ENCODE assay signal across 8 cellular contexts in genomic region chr1:224929335-224930237, GRCh38. TPM values are rescaled to one million over a fixed set of nuclear protein-coding genes. Genes with fewer than 3 reads are reported as not detected.
A peak's percentile ranks its signal among the peaks of the same experiment; 100 is the strongest.
DNase-seq lines count a peak whose midpoint lies in the region; ATAC-seq and TF ChIP-seq lines count a peak whose summit lies in the region.

Gene DNAH14, plus strand, starts transcription at chr1:224929675. Its CDS starts 23,028 bp downstream, at chr1:224952703.

- peak within 1 kb of the TSS; percentile 67 for H2AFZ ChIP-seq in neuron (ENCODE audit: low read depth, low read length)

- H3K27me3 Mint-ChIP-seq in activated CD8-positive, alpha-beta T cell treated with anti-CD3 and anti-CD28 coated beads for 36 hours, result peaks cover 31% of the 10 kb centered on the region

- DNase-seq in NCI-H226 (peak; percentile 60), foreskin melanocyte (peak; percentile 69), H4 (ENCODE audit: low spot score) (no peak)
- peak; percentile 33 for DNase-seq in activated CD8-positive, alpha-beta T cell treated with anti-CD3 and anti-CD28 coated beads for 36 hours

- no peaks in the 10 kb centered on the region for H3K4me1 Mint-ChIP-seq in activated CD8-positive, alpha-beta T cell treated with anti-CD3 and anti-CD28 coated beads for 36 hours (ENCODE audit: low read depth)

- H3K4me1 ChIP-seq in ES-I3 (ENCODE audit: insufficient read depth, low read length), result no peaks in the 10 kb centered on the region
- H3K4me1 ChIP-seq in neuron (ENCODE audit: insufficient read depth, low read length), result no peaks in the 10 kb centered on the region

- H3K9me3 Mint-ChIP-seq in activated CD8-positive, alpha-beta T cell treated with anti-CD3 and anti-CD28 coated beads for 36 hours, result peaks cover 23% of the 10 kb centered on the region

- H3K36me3 ChIP-seq in ES-I3 (ENCODE audit: insufficient read depth, low read length), result no peaks in the 10 kb centered on the region
- H3K36me3 ChIP-seq in neuron (ENCODE audit: insufficient read depth, low read length), result no peaks in the 10 kb centered on the region

- peak within 1 kb of the TSS; percentile 79 for H3K9ac ChIP-seq in ES-I3 (ENCODE audit: low read depth, low read length)

- no peak for TF ChIP-seq CTCF in activated CD8-positive, alpha-beta T cell treated with anti-CD3 and anti-CD28 coated beads for 36 hours (IDR thresholded peaks at IDR 0.05)

- peak within 1 kb of the TSS; percentile 61 for H3K4me3 Mint-ChIP-seq in activated CD8-positive, alpha-beta T cell treated with anti-CD3 and anti-CD28 coated beads for 36 hours

- CTCF ChIA-PET in activated CD8-positive, alpha-beta T cell treated with anti-CD3 and anti-CD28 coated beads for 36 hours (lab: Charles Lee), result interaction anchor here (1.4 kb wide), 1 partner anchor 78 kb away, joined by 3 read pairs; no protein-coding TSS in a partner anchor

- peak within 1 kb of the TSS; percentile 67 for H3K4me3 ChIP-seq in neuron (ENCODE audit: low read length)

- intact Hi-C loops in activated CD8-positive, alpha-beta T cell treated with anti-CD3 and anti-CD28 coated beads for 36 hours (cut with micrococcal nuclease), result no loop called here

- H3K9me3 ChIP-seq in ES-I3 (ENCODE audit: control insufficient read depth, insufficient read depth, low read length) (peaks cover 21% of the 10 kb centered on the region), neuron (ENCODE audit: low read length) (peaks cover 4% of the 10 kb centered on the region)

- POLR2A ChIA-PET in activated CD8-positive, alpha-beta T cell treated with anti-CD3 and anti-CD28 coated beads for 36 hours (lab: Charles Lee), result no interaction called here

- no peaks in the 10 kb centered on the region for H3K27me3 ChIP-seq in neuron (ENCODE audit: insufficient read depth, low read length)

- H3K36me3 Mint-ChIP-seq in activated CD8-positive, alpha-beta T cell treated with anti-CD3 and anti-CD28 coated beads for 36 hours (ENCODE audit: low read depth), result peaks cover 9% of the 10 kb centered on the region

- H3K27ac Mint-ChIP-seq in activated CD8-positive, alpha-beta T cell treated with anti-CD3 and anti-CD28 coated beads for 36 hours, result no peak within 1 kb of the TSS

- ATAC-seq in HG02610 (IDR thresholded peaks at IDR 0.05; ENCODE audit: unreplicated experiment) (peak; percentile 58), GM18867 (IDR thresholded peaks at IDR 0.05; ENCODE audit: unreplicated experiment) (no peak)
- ATAC-seq in activated CD8-positive, alpha-beta T cell treated with anti-CD3 and anti-CD28 coated beads for 36 hours, result peak; percentile 56

RNA-seq across cellular contexts. Expression of gene DNAH14, which starts in this region (rescaled TPM):
- 1 to 10 TPM; 1.8 to 2.3 TPM for total RNA-seq in activated CD8-positive, alpha-beta T cell treated with anti-CD3 and anti-CD28 coated beads for 36 hours
- not detected in 2 replicates for total RNA-seq in H4 (2014; rRNA removed; shearing (Covaris generic))
